Comparison of ENCODE assay signal across 25 cellular contexts in genomic region chr19:17054746-17055145, GRCh38.
"Had no signal": no experiment of that assay in that cellular context is flagged by ENCODE, and none has a peak within 500 bp of the region (broad histone marks: within the 10 kb centered on the region; RNA-seq: fewer than 3 reads in every experiment).

No MANE protein-coding gene starts in this region.

- H3K4me3 Mint-ChIP-seq: activated CD4-positive, alpha-beta memory T cell treated with anti-CD3 and anti-CD28 coated beads, Interleukin-2, amount 10 ng/mL, durations not matched to agents 7 days and 5 days; activated CD4-positive, alpha-beta T cell treated with anti-CD3 and anti-CD28 coated beads, Interleukin-2, amount 10 ng/mL, durations not matched to agents 7 days and 5 days; activated naive CD4-positive, alpha-beta T cell treated with anti-CD3 and anti-CD28 coated beads for 36 hours; activated naive CD4-positive, alpha-beta T cell treated with anti-CD3 and anti-CD28 coated beads, Interleukin-2, amount 50 U/mL, for 24 hours; activated naive CD8-positive, alpha-beta T cell treated with anti-CD3 and anti-CD28 coated beads for 36 hours; activated naive CD8-positive, alpha-beta T cell treated with anti-CD3 and anti-CD28 coated beads, Interleukin-2, amount 50 U/mL, for 24 hours; activated T-cell treated with anti-CD3 and anti-CD28 coated beads, Interleukin-2, amount 50 U/mL, for 24 hours; activated T-helper 17 cell treated with anti-CD3 and anti-CD28 coated beads, Interleukin-2, amount 50 U/mL, for 72 hours; WTC11 had no signal

- H3K4me1 Mint-ChIP-seq: activated CD4-positive, alpha-beta memory T cell treated with anti-CD3 and anti-CD28 coated beads, Interleukin-2, amount 10 ng/mL, durations not matched to agents 7 days and 5 days; activated CD4-positive, alpha-beta T cell treated with anti-CD3 and anti-CD28 coated beads, Interleukin-2, amount 10 ng/mL, durations not matched to agents 7 days and 5 days; activated naive CD4-positive, alpha-beta T cell treated with anti-CD3 and anti-CD28 coated beads, Interleukin-2, amount 50 U/mL, for 24 hours; activated naive CD8-positive, alpha-beta T cell treated with anti-CD3 and anti-CD28 coated beads for 36 hours; activated naive CD8-positive, alpha-beta T cell treated with anti-CD3 and anti-CD28 coated beads, Interleukin-2, amount 50 U/mL, for 24 hours; activated T-helper 17 cell treated with anti-CD3 and anti-CD28 coated beads, Interleukin-2, amount 50 U/mL, for 72 hours had no signal

- H3K9me3 Mint-ChIP-seq: activated CD4-positive, alpha-beta memory T cell treated with anti-CD3 and anti-CD28 coated beads, Interleukin-2, amount 10 ng/mL, durations not matched to agents 7 days and 5 days; activated CD4-positive, alpha-beta T cell treated with anti-CD3 and anti-CD28 coated beads, Interleukin-2, amount 10 ng/mL, durations not matched to agents 7 days and 5 days; activated naive CD4-positive, alpha-beta T cell treated with anti-CD3 and anti-CD28 coated beads for 36 hours; activated naive CD4-positive, alpha-beta T cell treated with anti-CD3 and anti-CD28 coated beads, Interleukin-2, amount 50 U/mL, for 24 hours; activated naive CD8-positive, alpha-beta T cell treated with anti-CD3 and anti-CD28 coated beads, Interleukin-2, amount 50 U/mL, for 24 hours; activated T-cell treated with anti-CD3 and anti-CD28 coated beads, Interleukin-2, amount 50 U/mL, for 24 hours; activated T-helper 17 cell treated with anti-CD3 and anti-CD28 coated beads, Interleukin-2, amount 50 U/mL, for 72 hours had no signal

- H3K27me3 Mint-ChIP-seq: activated CD4-positive, alpha-beta memory T cell treated with anti-CD3 and anti-CD28 coated beads, Interleukin-2, amount 10 ng/mL, durations not matched to agents 7 days and 5 days; activated CD4-positive, alpha-beta T cell treated with anti-CD3 and anti-CD28 coated beads, Interleukin-2, amount 10 ng/mL, durations not matched to agents 7 days and 5 days; activated naive CD4-positive, alpha-beta T cell treated with anti-CD3 and anti-CD28 coated beads, Interleukin-2, amount 50 U/mL, for 24 hours; activated naive CD8-positive, alpha-beta T cell treated with anti-CD3 and anti-CD28 coated beads for 36 hours; activated naive CD8-positive, alpha-beta T cell treated with anti-CD3 and anti-CD28 coated beads, Interleukin-2, amount 50 U/mL, for 24 hours; activated T-cell treated with anti-CD3 and anti-CD28 coated beads, Interleukin-2, amount 50 U/mL, for 24 hours; activated T-helper 17 cell treated with anti-CD3 and anti-CD28 coated beads, Interleukin-2, amount 50 U/mL, for 72 hours had no signal

- H3K4me3 ChIP-seq: adrenal gland, body of pancreas, esophagus squamous epithelium had no signal

- H3K27ac Mint-ChIP-seq: activated CD4-positive, alpha-beta memory T cell treated with anti-CD3 and anti-CD28 coated beads, Interleukin-2, amount 10 ng/mL, durations not matched to agents 7 days and 5 days; activated CD4-positive, alpha-beta T cell treated with anti-CD3 and anti-CD28 coated beads, Interleukin-2, amount 10 ng/mL, durations not matched to agents 7 days and 5 days; activated naive CD4-positive, alpha-beta T cell treated with anti-CD3 and anti-CD28 coated beads for 36 hours; activated naive CD4-positive, alpha-beta T cell treated with anti-CD3 and anti-CD28 coated beads, Interleukin-2, amount 50 U/mL, for 24 hours; activated naive CD8-positive, alpha-beta T cell treated with anti-CD3 and anti-CD28 coated beads for 36 hours; activated naive CD8-positive, alpha-beta T cell treated with anti-CD3 and anti-CD28 coated beads, Interleukin-2, amount 50 U/mL, for 24 hours; activated T-cell treated with anti-CD3 and anti-CD28 coated beads, Interleukin-2, amount 50 U/mL, for 24 hours; activated T-helper 17 cell treated with anti-CD3 and anti-CD28 coated beads, Interleukin-2, amount 50 U/mL, for 72 hours; WTC11 had no signal

- DNase-seq: activated CD4-positive, alpha-beta memory T cell treated with anti-CD3 and anti-CD28 coated beads, Interleukin-2, amount 10 ng/mL, durations not matched to agents 7 days and 5 days; activated CD4-positive, alpha-beta T cell treated with anti-CD3 and anti-CD28 coated beads for 1 hour; activated CD4-positive, alpha-beta T cell treated with anti-CD3 and anti-CD28 coated beads for 4 hours; activated CD4-positive, alpha-beta T cell treated with anti-CD3 and anti-CD28 coated beads, Interleukin-2, amount 10 ng/mL, durations not matched to agents 7 days and 5 days; activated CD4-positive, alpha-beta T cell treated with anti-CD3 and anti-CD28 coated beads, Interleukin-2, amount 50 U/mL, for 4 hours; activated CD8-positive, alpha-beta memory T cell treated with anti-CD3 and anti-CD28 coated beads, Interleukin-2, amount 50 U/mL, for 48 hours; activated effector memory CD4-positive, alpha-beta T cell treated with Interleukin-2 at 50 U/mL for 16 hours; activated naive CD4-positive, alpha-beta T cell treated with anti-CD3 and anti-CD28 coated beads for 36 hours; activated naive CD8-positive, alpha-beta T cell treated with anti-CD3 and anti-CD28 coated beads for 36 hours; activated naive CD8-positive, alpha-beta T cell treated with anti-CD3 and anti-CD28 coated beads, Interleukin-2, amount 50 U/mL, for 24 hours; activated T-cell treated with anti-CD3 and anti-CD28 coated beads for 4 hours; activated T-cell treated with anti-CD3 and anti-CD28 coated beads, Interleukin-2, amount 50 U/mL, for 24 hours; adrenal gland; amygdala; aorta; body of pancreas; cortex of kidney; dermis blood vessel endothelial cell; effector CD4-positive, alpha-beta T cell; esophagus squamous epithelium; foreskin fibroblast; T-helper 2 cell had no signal

- ATAC-seq: activated naive CD8-positive, alpha-beta T cell treated with anti-CD3 and anti-CD28 coated beads, Interleukin-2, amount 50 U/mL, for 24 hours; activated T-helper 17 cell treated with anti-CD3 and anti-CD28 coated beads, Interleukin-2, amount 50 U/mL, for 72 hours; body of pancreas; WTC11 had no signal
